In genomic region chr2:36966370-36967235, GRCh38 we compare ENCODE assay signal across 8 cellular contexts. TPM values are rescaled to one million over a fixed set of nuclear protein-coding genes. Genes with fewer than 3 reads are reported as not detected.
DNase-seq lines count a peak whose midpoint lies in the region; ATAC-seq and TF ChIP-seq lines count a peak whose summit lies in the region.

TSS of gene STRN (minus strand) at chr2:36966536. CDS start at chr2:36966463, 73 bp downstream.

- no peaks in the 10 kb centered on the region for H3K27me3 ChIP-seq in kidney epithelial cell (ENCODE audit: control insufficient read depth, insufficient read depth, low read length)

- TF ChIP-seq CTCF in kidney epithelial cell (IDR thresholded peaks at IDR 0.05; ENCODE audit: insufficient read depth, low read length, poor library complexity, severe bottlenecking), result no peak

- peak; percentile 99 for ATAC-seq in HG03432 (IDR thresholded peaks at IDR 0.05; ENCODE audit: unreplicated experiment)

- H3K36me3 ChIP-seq in kidney epithelial cell (ENCODE audit: control insufficient read depth, insufficient read depth, low read length), result no peaks in the 10 kb centered on the region

- TF ChIP-seq POLR2A in GM19193 (IDR thresholded peaks at IDR 0.05; ENCODE audit: extremely low read depth, insufficient read depth, insufficient read length), result peak; percentile 76

- peak within 1 kb of the TSS; percentile 71 for H3K4me3 ChIP-seq in kidney epithelial cell (ENCODE audit: low read depth, low read length)

- DNase-seq in AML-193 (lab: John Stamatoyannopoulos, UW), result peak; percentile 89 to 92
- DNase-seq in NCI-H460 (ENCODE audit: extremely low read depth, low read depth), result peak; percentile 94
- DNase-seq in activated CD4-positive, CD25-positive, alpha-beta regulatory T cell treated with anti-CD3 and anti-CD28 coated beads, Interleukin-2, amount 50 U/mL, for 72 hours, result peak; percentile 98
- DNase-seq in cerebellar cortex (ENCODE audit: low spot score), result peak; percentile 92
- peak; percentile 67 for DNase-seq in kidney epithelial cell (ENCODE audit: low read depth)
- DNase-seq in stimulated activated CD4-positive, alpha-beta T cell treated with anti-CD3 and anti-CD28 coated beads, Interleukin-15, amount 100 ng/mL, for 24 hours, result peak; percentile 98

RNA-seq across cellular contexts. Expression of gene STRN, which starts in this region (rescaled TPM):
- 16.1 and 17.4 TPM in 2 replicates for total RNA-seq in NCI-H460 (2014; rRNA removed; shearing (Covaris generic))
- polyA plus RNA-seq in NCI-H460 (2014; cell fraction: nucleus; rRNA removed), result 8.1 and 9.7 TPM in 2 replicates
- total RNA-seq in kidney epithelial cell, result 13.0 and 13.5 TPM in 2 replicates

Comparison
In these comparisons a context has a peak if more than half of its experiments do, and no peak if none do; other contexts are left out.
1. Peak in every context shown above with its lines: DNase-seq, ATAC-seq and H3K4me3 ChIP-seq.